In the genomic region with DNA sequence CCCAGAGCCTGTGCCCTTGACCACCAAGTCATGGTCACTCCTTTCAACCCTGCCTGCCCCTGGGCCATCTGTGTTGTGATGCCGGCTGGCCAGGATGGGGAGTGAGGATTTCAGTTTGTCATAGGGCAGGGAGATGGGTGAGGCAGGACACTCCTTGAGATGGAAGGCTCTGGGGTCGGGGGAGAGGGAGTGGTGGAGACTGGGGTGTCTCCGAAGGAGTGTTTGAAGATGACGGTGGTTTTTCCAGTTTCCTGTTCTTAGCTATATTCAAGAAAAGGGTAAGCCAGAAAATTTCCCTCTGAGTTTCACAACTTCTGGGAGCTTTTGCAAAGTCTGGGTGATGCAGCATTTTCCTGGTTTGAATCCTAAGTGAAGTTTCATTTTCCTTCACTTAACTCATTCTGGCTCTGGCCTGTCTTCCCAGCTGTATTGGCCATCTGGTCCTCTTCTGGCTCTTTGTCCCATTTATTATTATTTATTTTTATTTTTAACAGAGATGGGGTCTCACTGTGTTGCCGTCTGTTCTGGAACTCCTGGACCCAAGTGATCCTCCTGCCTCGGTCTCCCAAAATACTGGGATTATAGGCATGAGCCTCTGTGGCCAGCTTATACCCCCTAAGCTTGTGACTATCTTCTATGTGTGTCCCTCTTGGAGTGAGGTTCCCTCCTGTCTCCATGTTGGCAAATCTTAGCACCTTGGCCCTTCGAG, we compare ENCODE assay signal across 11 cellular contexts. TPM values are rescaled to one million over a fixed set of nuclear protein-coding genes. Genes with fewer than 3 reads are reported as not detected.
DNase-seq lines count a peak whose midpoint lies in the region; ATAC-seq and TF ChIP-seq lines count a peak whose summit lies in the region.
"Had no signal": no experiment of that assay in that cellular context is flagged by ENCODE, and none has a peak within 500 bp of the region (broad histone marks: within the 10 kb centered on the region; RNA-seq: fewer than 3 reads in every experiment).

No MANE protein-coding gene starts in this region.

- no peak overlapping the region for H3K27ac ChIP-seq in mammary epithelial cell (ENCODE audit: insufficient read depth, low read depth, low read length)
- no peak overlapping the region for H3K27ac ChIP-seq in trophoblast cell (ENCODE audit: low read depth, low read length)
- H3K27ac ChIP-seq: right lobe of liver had no signal

- H3K4ac ChIP-seq in trophoblast cell (ENCODE audit: low read depth, low read length) = no peak overlapping the region

- H3K9me3 Mint-ChIP-seq in MCF 10A (ENCODE audit: unreplicated experiment) = peaks cover 8% of the 10 kb centered on the region
- peaks cover 11% of the 10 kb centered on the region for H3K9me3 Mint-ChIP-seq in natural killer cell treated with Interleukin-12 subunit alpha and Interleukin-12 subunit beta and Interleukin-15 and Interleukin-18, amount 100 ng/mL, for 72 hours

- peaks cover 17% of the 10 kb centered on the region for H3K9me3 ChIP-seq in mammary epithelial cell (replicated peaks; ENCODE audit: insufficient read depth, low read length)
- peaks cover 12% of the 10 kb centered on the region for H3K9me3 ChIP-seq in trophoblast cell (ENCODE audit: insufficient read depth, low read depth, low read length)

- H3K4me1 Mint-ChIP-seq in MCF 10A (ENCODE audit: insufficient read depth, unreplicated experiment) = peaks cover 35% of the 10 kb centered on the region
- H3K4me1 Mint-ChIP-seq in natural killer cell treated with Interleukin-12 subunit alpha and Interleukin-12 subunit beta and Interleukin-15 and Interleukin-18, amount 100 ng/mL, for 72 hours (ENCODE audit: low read depth in 2 of 2) = peaks cover 4 to 22% of the 10 kb centered on the region in 2 donors

- no peak overlapping the region for H4K91ac ChIP-seq in trophoblast cell (ENCODE audit: low read depth, low read length)

- POLR2A ChIA-PET in MCF 10A (lab: Yijun Ruan, JAX) = no interaction called here

- no peak overlapping the region for H3K9ac ChIP-seq in mammary epithelial cell (ENCODE audit: insufficient read depth, low read length)
- peak overlapping the region; percentile 35 for H3K9ac ChIP-seq in trophoblast cell (ENCODE audit: low read length)

- no peak overlapping the region for H2AFZ ChIP-seq in mammary epithelial cell (ENCODE audit: low read depth, low read length)
- H2AFZ ChIP-seq in trophoblast cell (ENCODE audit: insufficient read depth, low read length, poor library complexity) = no peak overlapping the region

- H4K8ac ChIP-seq in trophoblast cell (ENCODE audit: low read depth, low read length) = no peak overlapping the region

- H3K18ac ChIP-seq in trophoblast cell (ENCODE audit: low read length) = no peak overlapping the region

- H2AK5ac ChIP-seq in trophoblast cell (ENCODE audit: low read length) = no peak overlapping the region

- no peak overlapping the region for H4K12ac ChIP-seq in trophoblast cell (ENCODE audit: low read depth, low read length)

- no peaks in the 10 kb centered on the region for H3K27me3 Mint-ChIP-seq in MCF 10A (ENCODE audit: insufficient read depth, unreplicated experiment)
- no peaks in the 10 kb centered on the region for H3K27me3 Mint-ChIP-seq in natural killer cell treated with Interleukin-12 subunit alpha and Interleukin-12 subunit beta and Interleukin-15 and Interleukin-18, amount 100 ng/mL, for 72 hours

- no peaks in the 10 kb centered on the region for H4K20me1 ChIP-seq in mammary epithelial cell (ENCODE audit: insufficient read depth, low read length)

- H3K4me2 ChIP-seq in mammary epithelial cell (ENCODE audit: insufficient read depth, low read depth, low read length) (no peak overlapping the region), trophoblast cell (ENCODE audit: low read length) (no peak overlapping the region)

- in situ Hi-C loops in mammary epithelial cell (cut with MboI; ENCODE audit: low sequenced_read_pairs in 2 of 2) = no loop called here

- H2BK12ac ChIP-seq in trophoblast cell (ENCODE audit: low read length) = no peak overlapping the region

- H3K27me3 ChIP-seq in mammary epithelial cell (ENCODE audit: insufficient read depth, low read length) (no peaks in the 10 kb centered on the region), trophoblast cell (ENCODE audit: insufficient read depth, low read length) (no peaks in the 10 kb centered on the region)
- H3K27me3 ChIP-seq: right lobe of liver had no signal

- WGBS in mammary epithelial cell (ENCODE audit: low coverage, missing lambda C conversion rate) = 99% methylated on average over 5 of the region's 7 CpGs
- WGBS in trophoblast cell (ENCODE audit: extremely low coverage, insufficient coverage, insufficient read length) = no CpG with 5 or more reads among the region's 7 CpGs

- H3K36me3 ChIP-seq in mammary epithelial cell (ENCODE audit: insufficient read depth, low read length) (peaks cover 4% of the 10 kb centered on the region), trophoblast cell (ENCODE audit: control insufficient read depth in 1 of 2, insufficient read depth in 2 of 2, low read length in 2 of 2) (peaks cover 2 to 5% of the 10 kb centered on the region in 2 experiments)
- H3K36me3 ChIP-seq: right lobe of liver had no signal

- intact Hi-C loops in MCF 10A (cut with micrococcal nuclease) = no loop called here
- intact Hi-C loops in mammary epithelial cell (cut with micrococcal nuclease) = no loop called here

- no peak overlapping the region for H3K4me3 ChIP-seq in mammary epithelial cell (replicated peaks in 1 of 3; ENCODE audit: insufficient read depth in 1 of 3, low read depth in 2 of 3, low read length in 3 of 3)
- no peak overlapping the region for H3K4me3 ChIP-seq in fibroblast of mammary gland (ENCODE audit: control insufficient read depth, low read depth, low read length)
- no peak overlapping the region for H3K4me3 ChIP-seq in trophoblast cell (ENCODE audit: low read depth, low read length)
- H3K4me3 ChIP-seq: right lobe of liver had no signal

- H3K36me3 Mint-ChIP-seq in MCF 10A (ENCODE audit: insufficient read depth, unreplicated experiment) = peaks cover 31% of the 10 kb centered on the region
- peaks cover 42% of the 10 kb centered on the region for H3K36me3 Mint-ChIP-seq in natural killer cell treated with Interleukin-12 subunit alpha and Interleukin-12 subunit beta and Interleukin-15 and Interleukin-18, amount 100 ng/mL, for 72 hours

- no peak overlapping the region for H2BK120ac ChIP-seq in trophoblast cell (ENCODE audit: insufficient read depth, low read length, poor library complexity)

- dilution Hi-C loops in mammary epithelial cell (cut with HindIII; ENCODE audit: low sequenced_read_pairs) = no loop called here

- H3K4me1 ChIP-seq in mammary epithelial cell (ENCODE audit: insufficient read depth, low read length) (no peaks in the 10 kb centered on the region), trophoblast cell (ENCODE audit: control insufficient read depth in 1 of 2, insufficient read depth in 2 of 2, low read length in 2 of 2) (no peaks in the 10 kb centered on the region)
- H3K4me1 ChIP-seq: right lobe of liver had no signal

- H2BK5ac ChIP-seq in trophoblast cell (ENCODE audit: low read depth, low read length, poor library complexity) = no peak overlapping the region

- no peak for ATAC-seq in natural killer cell treated with Interleukin-12 subunit alpha and Interleukin-12 subunit beta and Interleukin-15 and Interleukin-18, amount 100 ng/mL, for 72 hours

- DNase-seq in MCF 10A (ENCODE audit: unreplicated experiment) (peak; percentile 20), mammary epithelial cell (no peak), fibroblast of mammary gland (ENCODE audit: low read depth) (peak; percentile 85), trophoblast cell (no peak), GF-D8 (lab: John Stamatoyannopoulos, UW) (no peak)
- no peak for DNase-seq in effector CD4-positive, alpha-beta T cell
- no peak for DNase-seq in natural killer cell treated with Interleukin-12 subunit alpha and Interleukin-12 subunit beta and Interleukin-15 and Interleukin-18, amount 100 ng/mL, for 72 hours (ENCODE audit: low spot score)
- no peak for DNase-seq in effector CD8-positive, alpha-beta T cell (lab: John Stamatoyannopoulos, UW)
- DNase-seq: activated gamma-delta T cell treated with Interleukin-2 at 50 U/mL for 16 hours, right lobe of liver had no signal

- BruUV-seq in MCF 10A (replicated peaks; lab: Mats Ljungman, UMichigan) = no TSS peak
- no TSS peak for BruUV-seq in mammary epithelial cell (replicated peaks; lab: Mats Ljungman, UMichigan)

- H3K79me2 ChIP-seq in mammary epithelial cell (ENCODE audit: insufficient read depth, low read length) = peaks cover 97% of the 10 kb centered on the region
- no peaks in the 10 kb centered on the region for H3K79me2 ChIP-seq in trophoblast cell (ENCODE audit: control insufficient read depth, insufficient read depth, low read length, poor library complexity)

- H3K4me3 Mint-ChIP-seq in MCF 10A (ENCODE audit: unreplicated experiment) = no peak overlapping the region
- H3K4me3 Mint-ChIP-seq in natural killer cell treated with Interleukin-12 subunit alpha and Interleukin-12 subunit beta and Interleukin-15 and Interleukin-18, amount 100 ng/mL, for 72 hours = no peak overlapping the region
- H3K4me3 Mint-ChIP-seq: endodermal cell had no signal

- H3K23ac ChIP-seq in trophoblast cell (ENCODE audit: low read length) = no peak overlapping the region

- no peak overlapping the region for H3K14ac ChIP-seq in trophoblast cell (ENCODE audit: low read length)

- no peaks in the 10 kb centered on the region for H3K79me1 ChIP-seq in trophoblast cell (ENCODE audit: low read length)

- TF ChIP-seq CTCF in MCF 10A (IDR thresholded peaks at IDR 0.05; ENCODE audit: unreplicated experiment) = no peak
- no peak for TF ChIP-seq CTCF in mammary epithelial cell (conservative IDR thresholded peaks at IDR 0.05 in 1 of 2, IDR thresholded peaks at IDR 0.05 in 1 of 2; ENCODE audit: extremely low read depth in 1 of 2, insufficient read depth in 1 of 2, low read depth in 1 of 2, low read length in 2 of 2)
- TF ChIP-seq CTCF in fibroblast of mammary gland (conservative IDR thresholded peaks at IDR 0.05; ENCODE audit: control insufficient read depth, insufficient read depth, low read depth, low read length) = no peak

- CTCF ChIA-PET in MCF 10A (lab: Yijun Ruan, JAX) (interaction anchor here (0.7 to 1.3 kb wide), 3 partner anchors 9 to 135 kb away, joined by 3 read pairs; no protein-coding TSS in a partner anchor), mammary epithelial cell (lab: Charles Lee; ENCODE audit: low non-redundant PET) (no interaction called here)

- H3K27ac Mint-ChIP-seq in MCF 10A (ENCODE audit: low read depth, unreplicated experiment) = peak overlapping the region; percentile 66
- no peak overlapping the region for H3K27ac Mint-ChIP-seq in natural killer cell treated with Interleukin-12 subunit alpha and Interleukin-12 subunit beta and Interleukin-15 and Interleukin-18, amount 100 ng/mL, for 72 hours

RNA-seq across cellular contexts. Expression of gene ABCC1, which starts 27.7 kb away (rescaled TPM):
- total RNA-seq in MCF 10A (2022) (72.5 and 95.3 TPM in 2 replicates), mammary epithelial cell (10 to 100 TPM; 45.5 to 47.2 TPM)
- 25.3 TPM for polyA plus RNA-seq in mammary epithelial cell
- 137 TPM for polyA minus RNA-seq in mammary epithelial cell
- 15.6 and 16.1 TPM in 2 replicates for polyA plus RNA-seq in trophoblast cell (2013)
- total RNA-seq in natural killer cell treated with Interleukin-12 subunit alpha and Interleukin-12 subunit beta and Interleukin-15 and Interleukin-18, amount 100 ng/mL, for 72 hours = 100 to 1,000 TPM in 1 of 2 donors, 10 to 100 TPM in 1; 43.1 to 106 TPM

Comparison
In these comparisons a context has a peak if more than half of its experiments do, and no peak if none do; other contexts are left out.
1. DNase-seq: peak in MCF 10A (single experiment) and fibroblast of mammary gland (single experiment); none in mammary epithelial cell (single experiment), trophoblast cell (0 of 2), GF-D8 (single experiment), effector CD4-positive, alpha-beta T cell (single experiment), natural killer cell treated with Interleukin-12 subunit alpha and Interleukin-12 subunit beta and Interleukin-15 and Interleukin-18, amount 100 ng/mL, for 72 hours (single experiment) and effector CD8-positive, alpha-beta T cell (single experiment).